In genomic region chr12:1690578-1691122, GRCh38 we compare ENCODE assay signal across 8 cellular contexts. TPM values are rescaled to one million over a fixed set of nuclear protein-coding genes. Genes with fewer than 3 reads are reported as not detected.
A peak's percentile ranks its signal among the peaks of the same experiment; 100 is the strongest.
DNase-seq lines count a peak whose midpoint lies in the region; ATAC-seq and TF ChIP-seq lines count a peak whose summit lies in the region.

Gene ADIPOR2 (plus strand): TSS chr12:1691070. CDS start chr12:1754344, 63,274 bp downstream.

- peak within 1 kb of the TSS; percentile 92 to 98 for H3K27ac Mint-ChIP-seq in activated naive CD4-positive, alpha-beta T cell treated with anti-CD3 and anti-CD28 coated beads, Interleukin-2, amount 50 U/mL, for 72 hours

- peak; percentile 91 for ATAC-seq in HG02623 (IDR thresholded peaks at IDR 0.05; ENCODE audit: unreplicated experiment)
- peak; percentile 99 for ATAC-seq in activated naive CD4-positive, alpha-beta T cell treated with anti-CD3 and anti-CD28 coated beads, Interleukin-2, amount 50 U/mL, for 72 hours
- peak; percentile 99 for ATAC-seq in omental fat pad (ENCODE audit: low FRiP score)

- TF ChIP-seq CTCF in GM10266 (IDR thresholded peaks at IDR 0.05; ENCODE audit: control insufficient read depth, insufficient read depth, low read depth, missing control alignments) (no peak), omental fat pad (IDR thresholded peaks at IDR 0.05) (no peak)

- peaks cover 6 to 17% of the 10 kb centered on the region in 2 donors for H3K36me3 Mint-ChIP-seq in activated naive CD4-positive, alpha-beta T cell treated with anti-CD3 and anti-CD28 coated beads, Interleukin-2, amount 50 U/mL, for 72 hours

- H3K9me3 Mint-ChIP-seq in activated naive CD4-positive, alpha-beta T cell treated with anti-CD3 and anti-CD28 coated beads, Interleukin-2, amount 50 U/mL, for 72 hours: no peaks in the 10 kb centered on the region

- DNase-seq in GM10266 (ENCODE audit: extremely low spot score) (peak; percentile 95), NCI-H1105 (lab: John Stamatoyannopoulos, UW) (peak; percentile 97), SKM-1 (lab: John Stamatoyannopoulos, UW; ENCODE audit: unreplicated experiment) (peak; percentile 63), glomerular visceral epithelial cell (ENCODE audit: extremely low spot score) (peak; percentile 96), omental fat pad (ENCODE audit: low spot score) (peak; percentile 70)
- peak; percentile 92 to 95 for DNase-seq in activated naive CD4-positive, alpha-beta T cell treated with anti-CD3 and anti-CD28 coated beads, Interleukin-2, amount 50 U/mL, for 72 hours (ENCODE audit: low spot score in 2 of 2)

- peak within 1 kb of the TSS; percentile 91 for H3K27ac ChIP-seq in temporal lobe (ENCODE audit: low read depth, low read length)

RNA-seq across cellular contexts. Expression of gene ADIPOR2, which starts in this region (rescaled TPM):
- total RNA-seq in activated naive CD4-positive, alpha-beta T cell treated with anti-CD3 and anti-CD28 coated beads, Interleukin-2, amount 50 U/mL, for 72 hours: 10 to 100 TPM; 35.3 to 45.5 TPM
- total RNA-seq in omental fat pad (100 to 1,000 TPM in 1 of 4 donors, 10 to 100 TPM in 3; 75.1 to 119 (median 93.4) TPM), temporal lobe (24.1 TPM)

Comparison
In these comparisons a context has a peak if more than half of its experiments do, and no peak if none do; other contexts are left out.
1. Peak in every context shown above with its lines: DNase-seq, ATAC-seq and H3K27ac ChIP-seq.